9 cellular contexts compared by ENCODE assay signal in genomic region chr11:125941606-125942275, GRCh38. TPM values are rescaled to one million over a fixed set of nuclear protein-coding genes. Genes with fewer than 3 reads are reported as not detected.
A peak's percentile ranks its signal among the peaks of the same experiment; 100 is the strongest.
DNase-seq lines count a peak whose midpoint lies in the region; ATAC-seq and TF ChIP-seq lines count a peak whose summit lies in the region.
"Had no signal": no experiment of that assay in that cellular context is flagged by ENCODE, and none has a peak within 500 bp of the region (broad histone marks: within the 10 kb centered on the region; RNA-seq: fewer than 3 reads in every experiment).

No MANE protein-coding gene starts in this region.

- 41% methylated on average over 15 of the region's 15 CpGs for whole genome bisulfite sequencing in liver

- ATAC-seq in GM18505 (IDR thresholded peaks at IDR 0.05; ENCODE audit: unreplicated experiment) (peak; percentile 52), GM19351 (IDR thresholded peaks at IDR 0.05; ENCODE audit: unreplicated experiment) (no peak)
- peak; percentile 36 for ATAC-seq in central memory CD8-positive, alpha-beta T cell (replicated peaks; ENCODE audit: extremely low read depth, poor library complexity, severe bottlenecking)

- peaks cover 15% of the 10 kb centered on the region for H3K27me3 Mint-ChIP-seq in central memory CD8-positive, alpha-beta T cell

- H3K27me3 ChIP-seq in liver (ENCODE audit: control insufficient read depth in 4 of 4, insufficient read depth in 4 of 4, low read length in 3 of 4) = no peaks in the 10 kb centered on the region

- H3K9ac ChIP-seq in liver (ENCODE audit: low read depth in 1 of 2, low read length in 2 of 2) = no peak overlapping the region

- no peaks in the 10 kb centered on the region for H3K9me3 ChIP-seq in liver (ENCODE audit: control insufficient read depth in 4 of 4, low read length in 3 of 4)

- no peak overlapping the region for H3K4me3 Mint-ChIP-seq in central memory CD8-positive, alpha-beta T cell
- H3K4me3 Mint-ChIP-seq: dendritic cell treated with granulocyte-macrophage colony-stimulating factor and Interleukin-4, amounts not matched to agents 40 ng/mL and 50 ng/mL, for 4 days had no signal

- no peaks in the 10 kb centered on the region for H3K9me3 Mint-ChIP-seq in central memory CD8-positive, alpha-beta T cell
- H3K9me3 Mint-ChIP-seq: dendritic cell treated with granulocyte-macrophage colony-stimulating factor and Interleukin-4, amounts not matched to agents 40 ng/mL and 50 ng/mL, for 4 days had no signal

- peaks cover 8% of the 10 kb centered on the region for H3K4me1 Mint-ChIP-seq in central memory CD8-positive, alpha-beta T cell

- peaks cover 0 to 5% (median 1%) of the 10 kb centered on the region in 4 donors for H3K4me1 ChIP-seq in liver (ENCODE audit: control insufficient read depth in 4 of 4, insufficient read depth in 4 of 4, low read length in 3 of 4)

- no peak overlapping the region for H3K4me3 ChIP-seq in liver (ENCODE audit: low read depth in 1 of 3, low read length in 3 of 3)

- H3K27ac Mint-ChIP-seq in central memory CD8-positive, alpha-beta T cell (ENCODE audit: low read depth) = no peak overlapping the region
- H3K27ac Mint-ChIP-seq: dendritic cell treated with granulocyte-macrophage colony-stimulating factor and Interleukin-4, amounts not matched to agents 40 ng/mL and 50 ng/mL, for 4 days had no signal

- DNase-seq in 8988T (peak; percentile 89), NCI-H146 treated with DMSO at 0.1 percent for 48 hours (lab: John Stamatoyannopoulos, UW; ENCODE audit: unreplicated experiment) (peak; percentile 85), UCSD-AML1 (lab: John Stamatoyannopoulos, UW; ENCODE audit: unreplicated experiment) (peak; percentile 30)
- DNase-seq in central memory CD8-positive, alpha-beta T cell (ENCODE audit: low spot score in 2 of 2) = no peak
- peak; percentile 16 to 40 for DNase-seq in stimulated activated CD8-positive, alpha-beta memory T cell treated with anti-CD3 and anti-CD28 coated beads, Interleukin-2, amount 100 ng/mL, for 48 hours (ENCODE audit: low read depth in 2 of 2)

- H3K27ac ChIP-seq in liver (ENCODE audit: low read depth in 1 of 2, low read length in 2 of 2) = no peak overlapping the region

- TF ChIP-seq CTCF in liver (IDR thresholded peaks at IDR 0.05; ENCODE audit: low read depth, low read length, missing input control) = peak; percentile 71

- no peak for TF ChIP-seq POLR2A in GM18505 (IDR thresholded peaks at IDR 0.05; ENCODE audit: borderline replicate concordance, extremely low read depth, insufficient read depth, insufficient read length)

- peak; percentile 85 to 90 for TF ChIP-seq RAD21 in liver (IDR thresholded peaks at IDR 0.05)

- no peaks in the 10 kb centered on the region for H3K36me3 ChIP-seq in liver (ENCODE audit: control insufficient read depth in 4 of 4, insufficient read depth in 3 of 4, low read depth in 1 of 4, low read length in 3 of 4)

- no peaks in the 10 kb centered on the region for H3K36me3 Mint-ChIP-seq in central memory CD8-positive, alpha-beta T cell (ENCODE audit: insufficient read depth)

TF ChIP-seq in liver, 16 proteins besides CTCF, POLR2A, EP300 and RAD21:
- TF ChIP-seq GABPA (IDR thresholded peaks at IDR 0.05 in 1 of 2, conservative IDR thresholded peaks at IDR 0.05 in 1 of 2) = no peak
- no peak for TF ChIP-seq RXRA (IDR thresholded peaks at IDR 0.05)
- no peak for TF ChIP-seq ZBTB33 (IDR thresholded peaks at IDR 0.05)
- no peak for TF ChIP-seq MAX (IDR thresholded peaks at IDR 0.05)
- TF ChIP-seq FOXA1 (IDR thresholded peaks at IDR 0.05) = no peak
- TF ChIP-seq SP1 (IDR thresholded peaks at IDR 0.05) = no peak
TF ChIP-seq in liver: peak in this region for 0.

RNA-seq across cellular contexts. Expression of gene VSIG10L2, which starts 4.1 kb away (rescaled TPM):
- not detected for total RNA-seq in liver
- polyA plus RNA-seq in liver = not detected

RNA-seq across cellular contexts. Expression of gene DDX25, which starts 37.4 kb away (rescaled TPM):
- under 1 TPM; 0.33 to 0.79 TPM for total RNA-seq in liver
- polyA plus RNA-seq in liver = under 1 TPM; 0.07 to 0.28 TPM

RNA-seq across cellular contexts. Expression of gene PUS3, which starts 38.7 kb away (rescaled TPM):
- total RNA-seq in liver = 10 to 100 TPM; 15.5 to 22.2 TPM
- polyA plus RNA-seq in liver = 10 to 100 TPM; 16.3 to 17.9 TPM

RNA-seq across cellular contexts. Expression of gene HYLS1, which starts 54.3 kb away (rescaled TPM):
- total RNA-seq in liver = 1 to 10 TPM; 2.7 to 4.9 TPM
- polyA plus RNA-seq in liver = 1 to 10 TPM; 1.9 to 4.8 TPM

Comparison
In these comparisons a context has a peak if more than half of its experiments do, and no peak if none do; other contexts are left out.
1. DNase-seq: peak in 8988T (single experiment), NCI-H146 treated with DMSO at 0.1 percent for 48 hours (single experiment), UCSD-AML1 (single experiment) and stimulated activated CD8-positive, alpha-beta memory T cell treated with anti-CD3 and anti-CD28 coated beads, Interleukin-2, amount 100 ng/mL, for 48 hours (2 of 2); none in central memory CD8-positive, alpha-beta T cell (0 of 2).